ENCODE assay signal across 8 cellular contexts in the genomic region with DNA sequence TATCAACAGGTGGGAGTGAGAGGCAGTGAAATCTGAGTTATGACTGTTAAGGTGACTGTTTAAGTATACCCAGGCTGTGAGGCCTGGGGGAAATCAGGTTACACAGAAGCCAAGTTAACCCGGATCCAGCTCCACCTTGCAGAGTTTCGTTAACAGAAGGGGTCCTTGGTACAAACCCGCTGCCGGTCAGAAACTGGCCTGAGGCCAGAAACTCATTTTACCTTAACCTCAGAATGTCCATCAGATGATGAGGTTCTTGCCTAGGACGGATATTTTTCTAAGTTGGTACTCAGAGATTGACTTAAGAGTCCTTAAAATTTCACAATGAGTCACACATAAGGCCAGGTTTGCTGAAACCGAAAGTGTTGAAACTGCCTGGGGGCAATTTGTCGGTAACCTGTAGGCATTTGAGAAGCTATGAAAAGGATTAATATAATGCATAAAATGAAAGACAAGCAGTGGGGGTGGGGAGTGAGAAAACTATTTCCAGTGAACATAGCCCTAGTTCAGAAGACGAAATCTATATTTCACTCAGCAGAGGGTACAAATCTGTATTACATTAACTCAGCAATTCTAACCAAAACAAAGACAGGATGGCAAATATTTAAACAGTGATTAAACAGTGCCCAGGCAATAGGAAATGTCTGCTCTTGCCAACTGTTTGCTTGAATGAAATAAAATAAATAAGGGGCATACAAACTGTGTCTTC.
A peak's percentile ranks its signal among the peaks of the same experiment; 100 is the strongest.
DNase-seq lines count a peak whose midpoint lies in the region; ATAC-seq and TF ChIP-seq lines count a peak whose summit lies in the region.

No MANE protein-coding gene starts in this region.

- peak overlapping the region in 2 of 4 donors; percentile 4 to 50 for H3K4me3 ChIP-seq in esophagus squamous epithelium

- peaks cover 0 to 18% (median 0%) of the 10 kb centered on the region in 3 donors for H3K4me1 ChIP-seq in esophagus squamous epithelium

- WGBS in esophagus squamous epithelium, 2 donors = 31 to 53% methylated on average over 7 to 8 of the region's 8 CpGs

- intact Hi-C loops in sciatic nerve (cut with DNase I) (no loop called here), esophagus squamous epithelium (cut with DNase I) (no loop called here)

- no peak for TF ChIP-seq CTCF in esophagus squamous epithelium (IDR thresholded peaks at IDR 0.05)
- no peak for TF ChIP-seq CTCF in GM10266 (IDR thresholded peaks at IDR 0.05; ENCODE audit: control insufficient read depth, insufficient read depth, low read depth, missing control alignments)

- no peaks in the 10 kb centered on the region for H3K27me3 ChIP-seq in esophagus squamous epithelium

- DNase-seq in NCI-H345 (lab: John Stamatoyannopoulos, UW) = peak; percentile 44
- DNase-seq in activated effector memory CD4-positive, alpha-beta T cell treated with Interleukin-2 at 50 U/mL for 16 hours = peak; percentile 25
- DNase-seq in mucosa of gallbladder (ENCODE audit: low spot score) = peak; percentile 50
- DNase-seq in sciatic nerve (ENCODE audit: low spot score) = no peak
- no peak for DNase-seq in esophagus squamous epithelium (lab: John Stamatoyannopoulos, UW)
- DNase-seq in GM10266 (ENCODE audit: extremely low spot score) = no peak

- TF ChIP-seq POLR2A in esophagus squamous epithelium (IDR thresholded peaks at IDR 0.05) = no peak

- H3K9me3 ChIP-seq in esophagus squamous epithelium = no peaks in the 10 kb centered on the region

- peak overlapping the region in 2 of 4 donors; percentile 45 to 51 for H3K27ac ChIP-seq in esophagus squamous epithelium

- no peaks in the 10 kb centered on the region for H3K36me3 ChIP-seq in esophagus squamous epithelium

- peak; percentile 35 for ATAC-seq in GM18520 (IDR thresholded peaks at IDR 0.05; ENCODE audit: unreplicated experiment)
- ATAC-seq in HG02970 (IDR thresholded peaks at IDR 0.05; ENCODE audit: low FRiP score, unreplicated experiment) = peak; percentile 50
- ATAC-seq in sciatic nerve = no peak

Comparison
In these comparisons a context has a peak if more than half of its experiments do, and no peak if none do; other contexts are left out.
1. DNase-seq: peak in NCI-H345 (single experiment), activated effector memory CD4-positive, alpha-beta T cell treated with Interleukin-2 at 50 U/mL for 16 hours (single experiment) and mucosa of gallbladder (single experiment); none in sciatic nerve (single experiment), esophagus squamous epithelium (single experiment) and GM10266 (single experiment).